1 cellular context compared by ENCODE assay signal in the genomic region with DNA sequence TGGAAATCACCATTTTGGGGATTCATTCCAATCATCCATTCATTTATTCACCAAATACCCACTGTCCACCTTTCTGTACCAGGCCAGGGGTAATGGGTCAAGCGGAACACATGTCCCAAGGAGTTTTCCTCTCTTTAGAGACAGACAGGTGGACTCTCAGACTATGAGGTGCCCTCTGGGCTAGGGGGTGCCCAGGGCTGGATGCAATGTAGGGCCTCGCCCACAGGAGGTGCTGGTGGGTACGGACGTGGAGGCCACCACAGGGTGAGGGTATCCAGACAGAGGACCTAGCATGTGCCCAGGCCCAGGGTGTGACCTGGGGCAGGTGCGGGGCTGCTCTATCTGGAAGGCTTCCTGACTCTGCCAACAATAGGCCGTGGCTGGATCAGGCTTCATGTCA.
TF ChIP-seq lines count a peak whose summit lies in the region.

No MANE protein-coding gene starts in this region.

TF ChIP-seq in K562, 482 proteins besides CTCF, POLR2A, EP300 and RAD21:
- TF ChIP-seq ZNF764 (CRISPR knock-in tag; IDR thresholded peaks at IDR 0.05; ENCODE audit: low read depth): peak; percentile 43; the same call in 1 of the 2 replicates
TF ChIP-seq in K562: peak in this region for 1; not testable (repeated sequence) for 481.
